8 cellular contexts compared by ENCODE assay signal in genomic region chr2:143284087-143284675, GRCh38.
DNase-seq lines count a peak whose midpoint lies in the region; ATAC-seq, FAIRE-seq and TF ChIP-seq lines count a peak whose summit lies in the region.

No MANE protein-coding gene starts in this region.

- H3K9me3 Mint-ChIP-seq in naive thymus-derived CD8-positive, alpha-beta T cell = no peaks in the 10 kb centered on the region

- H3K27me3 Mint-ChIP-seq in naive thymus-derived CD8-positive, alpha-beta T cell = no peaks in the 10 kb centered on the region

- intact Hi-C loops in uterus (cut with DNase I; ENCODE audit: low total_unique reads) = no loop called here

- H3K36me3 Mint-ChIP-seq in naive thymus-derived CD8-positive, alpha-beta T cell = peaks cover 3 to 36% (median 10%) of the 10 kb centered on the region in 3 donors

- FAIRE-seq in GM12892 (lab: Jason Lieb, UNC) = peak; percentile 5

- no peaks in the 10 kb centered on the region for H3K9me3 ChIP-seq in uterus

- H3K36me3 ChIP-seq in uterus = no peaks in the 10 kb centered on the region

- no peak overlapping the region for H3K27ac ChIP-seq in uterus

- H3K27ac Mint-ChIP-seq in naive thymus-derived CD8-positive, alpha-beta T cell = peak overlapping the region in 5 of 10 donors; percentile 1 to 46 (median 30)

- DNase-seq in CD1c-positive myeloid dendritic cell (ENCODE audit: extremely low spot score) (peak; percentile 57), GM12892 (ENCODE audit: insufficient read length) (no peak), RPMI8226 (peak; percentile 57), cerebellar cortex (ENCODE audit: low spot score) (peak; percentile 8), 8988T (no peak), uterus (no peak)
- DNase-seq in naive thymus-derived CD8-positive, alpha-beta T cell = peak in 7 of 10 donors; percentile 10 to 56 (median 31)

- peaks cover 12 to 47% (median 35%) of the 10 kb centered on the region in 4 donors for H3K4me1 Mint-ChIP-seq in naive thymus-derived CD8-positive, alpha-beta T cell

- H3K4me3 ChIP-seq in uterus = no peak overlapping the region

- no peaks in the 10 kb centered on the region for H3K4me1 ChIP-seq in uterus

- ATAC-seq in HG03103 (IDR thresholded peaks at IDR 0.05; ENCODE audit: low read depth, unreplicated experiment) = peak; percentile 85
- ATAC-seq in naive thymus-derived CD8-positive, alpha-beta T cell = peak; percentile 65 to 73

- no peaks in the 10 kb centered on the region for H3K27me3 ChIP-seq in uterus

- H3K4me3 Mint-ChIP-seq in naive thymus-derived CD8-positive, alpha-beta T cell = no peak overlapping the region

- no peak for TF ChIP-seq CTCF in uterus (IDR thresholded peaks at IDR 0.05)

- TF ChIP-seq POLR2A in GM12892 (IDR thresholded peaks at IDR 0.05; ENCODE audit: low read depth, low read length) (no peak), uterus (IDR thresholded peaks at IDR 0.05) (no peak)

- POLR2A ChIA-PET in naive thymus-derived CD8-positive, alpha-beta T cell (lab: Charles Lee) = no interaction called here

Comparison
In these comparisons a context has a peak if more than half of its experiments do, and no peak if none do; other contexts are left out.
1. DNase-seq: peak in CD1c-positive myeloid dendritic cell (single experiment), RPMI8226 (single experiment), cerebellar cortex (single experiment) and naive thymus-derived CD8-positive, alpha-beta T cell (7 of 10); none in GM12892 (single experiment), 8988T (single experiment) and uterus (0 of 2).